In the genomic region with DNA sequence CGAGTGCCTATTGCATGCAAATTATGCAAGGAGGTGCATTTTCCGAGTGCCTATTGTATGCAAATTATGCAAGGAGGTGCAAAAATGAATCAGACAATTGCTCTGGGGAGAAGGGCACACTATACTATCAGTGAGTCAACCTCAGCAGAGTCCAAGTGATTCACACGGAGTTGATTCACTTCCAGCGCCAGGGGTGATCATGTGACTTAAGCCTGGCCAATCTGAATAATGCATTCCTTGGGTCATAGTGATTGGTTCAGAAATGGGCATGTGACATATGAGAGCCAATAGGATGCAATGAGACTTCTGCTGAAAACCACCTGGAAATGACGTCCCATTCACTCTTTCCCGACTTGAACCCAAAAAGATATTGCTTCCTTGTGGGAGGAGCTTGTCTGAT, we compare ENCODE assay signal across 27 cellular contexts.
A peak's percentile ranks its signal among the peaks of the same experiment; 100 is the strongest.
DNase-seq lines count a peak whose midpoint lies in the region; ATAC-seq, FAIRE-seq and TF ChIP-seq lines count a peak whose summit lies in the region.
"Had no signal": no experiment of that assay in that cellular context is flagged by ENCODE, and none has a peak within 500 bp of the region (broad histone marks: within the 10 kb centered on the region; RNA-seq: fewer than 3 reads in every experiment).

No MANE protein-coding gene starts in this region.

- no peak overlapping the region for H3K27ac ChIP-seq in PC-3 (ENCODE audit: low read length)
- H3K27ac ChIP-seq: brain microvascular endothelial cell, left lung, parathyroid adenoma, skin epidermis had no signal

- DNase-seq in A172 (ENCODE audit: low spot score) (peak; percentile 78), HK-2 (ENCODE audit: unreplicated experiment) (peak; percentile 39), PC-3 (peak; percentile 49), bronchial epithelial cell (ENCODE audit: low read depth) (peak; percentile 22), immature natural killer cell (no peak), left cardiac atrium (no peak), GF-D8 (lab: John Stamatoyannopoulos, UW) (no peak)
- DNase-seq in activated CD4-positive, alpha-beta T cell treated with anti-CD3 and anti-CD28 coated beads for 1 hour: no peak
- DNase-seq: activated CD8-positive, alpha-beta T cell treated with anti-CD3 and anti-CD28 coated beads for 36 hours; activated naive CD4-positive, alpha-beta T cell treated with anti-CD3 and anti-CD28 coated beads, Interleukin-2, amount 50 U/mL, for 16 hours; amniotic stem cell; brain microvascular endothelial cell; CD4-positive, alpha-beta T cell; H7; left lung; mesenchymal stem cell; NCI-H1092; NCI-H1694; NCI-H510A; stimulated activated naive B cell treated with anti-CD40 and anti-IgM and Interleukin-4, amounts not matched to agents 10 μg/mL and 1 μg/mL and 100 μg/mL, for 72 hours; T-helper 17 cell had no signal

- no TSS peak for BruUV-seq in PC-3 (replicated peaks; lab: Mats Ljungman, UMichigan)

- H3K9me2 ChIP-seq in PC-3 (replicated peaks; ENCODE audit: low read length): no peaks in the 10 kb centered on the region

- peaks cover 0 to 2% (median 0%) of the 10 kb centered on the region in 3 donors for H3K27me3 Mint-ChIP-seq in immature natural killer cell (ENCODE audit: low read depth in 3 of 3)
- H3K27me3 Mint-ChIP-seq: activated CD8-positive, alpha-beta T cell treated with anti-CD3 and anti-CD28 coated beads for 36 hours; CD4-positive, alpha-beta T cell; stimulated activated naive B cell treated with anti-CD40 and anti-IgM and Interleukin-4, amounts not matched to agents 10 μg/mL and 1 μg/mL and 100 μg/mL, for 72 hours had no signal

- no peak overlapping the region for H3K4me3 ChIP-seq in PC-3 (ENCODE audit: low read length)
- H3K4me3 ChIP-seq in bronchial epithelial cell (ENCODE audit: low read depth, low read length): no peak overlapping the region
- H3K4me3 ChIP-seq: left lung, skin epidermis had no signal

- peaks cover 8 to 43% (median 19%) of the 10 kb centered on the region in 6 donors for H3K9me3 Mint-ChIP-seq in immature natural killer cell

- TF ChIP-seq CTCF in PC-3 (conservative IDR thresholded peaks at IDR 0.05; ENCODE audit: low read depth, low read length) (no peak), bronchial epithelial cell (IDR thresholded peaks at IDR 0.05; ENCODE audit: insufficient read depth, low read length, severe bottlenecking) (no peak)

- no peaks in the 10 kb centered on the region for H4K20me1 ChIP-seq in PC-3 (ENCODE audit: low read length)

- no peaks in the 10 kb centered on the region for H3F3A ChIP-seq in PC-3 (ENCODE audit: low read length, unreplicated experiment)

- H3K9ac ChIP-seq in PC-3 (ENCODE audit: low read length): no peak overlapping the region
- H3K9ac ChIP-seq: parathyroid adenoma had no signal

- H3K4me1 Mint-ChIP-seq in immature natural killer cell: no peaks in the 10 kb centered on the region
- H3K4me1 Mint-ChIP-seq: neural crest cell; stimulated activated naive B cell treated with anti-CD40 and anti-IgM and Interleukin-4, amounts not matched to agents 10 μg/mL and 1 μg/mL and 100 μg/mL, for 72 hours had no signal

- POLR2A ChIA-PET in PC-3 (lab: Charles Lee; ENCODE audit: unreplicated experiment): no interaction called here

- H3K36me3 Mint-ChIP-seq in immature natural killer cell: peaks cover 0 to 3% (median 0%) of the 10 kb centered on the region in 3 donors
- H3K36me3 Mint-ChIP-seq: stimulated activated naive B cell treated with anti-CD40 and anti-IgM and Interleukin-4, amounts not matched to agents 10 μg/mL and 1 μg/mL and 100 μg/mL, for 72 hours had no signal

- no peaks in the 10 kb centered on the region for H3K36me3 ChIP-seq in PC-3 (ENCODE audit: low read depth, low read length)
- no peaks in the 10 kb centered on the region for H3K36me3 ChIP-seq in bronchial epithelial cell (ENCODE audit: control insufficient read depth, insufficient read depth, low read length)
- H3K36me3 ChIP-seq: brain microvascular endothelial cell, left lung had no signal

- no peak overlapping the region for H3K4me3 Mint-ChIP-seq in immature natural killer cell
- H3K4me3 Mint-ChIP-seq: activated CD8-positive, alpha-beta T cell treated with anti-CD3 and anti-CD28 coated beads for 36 hours; CD4-positive, alpha-beta T cell; neural crest cell; stimulated activated naive B cell treated with anti-CD40 and anti-IgM and Interleukin-4, amounts not matched to agents 10 μg/mL and 1 μg/mL and 100 μg/mL, for 72 hours; T-helper 17 cell had no signal

- ATAC-seq in PC-3 (no peak), left cardiac atrium (no peak)
- ATAC-seq: activated CD8-positive, alpha-beta T cell treated with anti-CD3 and anti-CD28 coated beads for 36 hours; left lung; stimulated activated naive B cell treated with anti-CD40 and anti-IgM and Interleukin-4, amounts not matched to agents 10 μg/mL and 1 μg/mL and 100 μg/mL, for 72 hours; T-helper 17 cell had no signal

- FAIRE-seq in bronchial epithelial cell (lab: Jason Lieb, UNC): no peak
- FAIRE-seq: GM18507, islet of Langerhans, TTC549 had no signal

- H3K79me2 ChIP-seq in PC-3 (ENCODE audit: low read length): no peaks in the 10 kb centered on the region
- H3K79me2 ChIP-seq: parathyroid adenoma had no signal

- no peaks in the 10 kb centered on the region for H3K9me3 ChIP-seq in PC-3 (ENCODE audit: low read length)

- H2AFZ ChIP-seq in PC-3 (ENCODE audit: low read length): no peak overlapping the region
- H2AFZ ChIP-seq: parathyroid adenoma had no signal

- no peak overlapping the region for H3K4me2 ChIP-seq in PC-3 (ENCODE audit: low read length)

- intact Hi-C loops in PC-3 (cut with micrococcal nuclease) (no loop called here), left cardiac atrium (cut with DNase I) (no loop called here)

- no peaks in the 10 kb centered on the region for H3K4me1 ChIP-seq in PC-3 (ENCODE audit: insufficient read depth, low read length)
- H3K4me1 ChIP-seq: left lung, parathyroid adenoma had no signal

- H3K27ac Mint-ChIP-seq in immature natural killer cell: no peak overlapping the region
- H3K27ac Mint-ChIP-seq: activated CD8-positive, alpha-beta T cell treated with anti-CD3 and anti-CD28 coated beads for 36 hours; CD4-positive, alpha-beta T cell; stimulated activated naive B cell treated with anti-CD40 and anti-IgM and Interleukin-4, amounts not matched to agents 10 μg/mL and 1 μg/mL and 100 μg/mL, for 72 hours; T-helper 17 cell had no signal

- CTCF ChIA-PET in PC-3 (lab: Charles Lee): no interaction called here

- H3K27me3 ChIP-seq in PC-3 (ENCODE audit: low read length) (peaks cover 21% of the 10 kb centered on the region; the same call in 1 of the 2 replicates), bronchial epithelial cell (ENCODE audit: control insufficient read depth, insufficient read depth, low read length) (no peaks in the 10 kb centered on the region)
- H3K27me3 ChIP-seq: brain microvascular endothelial cell, left lung had no signal

Comparison
In these comparisons a context has a peak if more than half of its experiments do, and no peak if none do; other contexts are left out.
1. DNase-seq: peak in A172 (single experiment), HK-2 (single experiment), PC-3 (single experiment) and bronchial epithelial cell (single experiment); none in immature natural killer cell (0 of 3), activated CD4-positive, alpha-beta T cell treated with anti-CD3 and anti-CD28 coated beads for 1 hour (single experiment), left cardiac atrium (single experiment) and GF-D8 (single experiment).